In the genomic region with DNA sequence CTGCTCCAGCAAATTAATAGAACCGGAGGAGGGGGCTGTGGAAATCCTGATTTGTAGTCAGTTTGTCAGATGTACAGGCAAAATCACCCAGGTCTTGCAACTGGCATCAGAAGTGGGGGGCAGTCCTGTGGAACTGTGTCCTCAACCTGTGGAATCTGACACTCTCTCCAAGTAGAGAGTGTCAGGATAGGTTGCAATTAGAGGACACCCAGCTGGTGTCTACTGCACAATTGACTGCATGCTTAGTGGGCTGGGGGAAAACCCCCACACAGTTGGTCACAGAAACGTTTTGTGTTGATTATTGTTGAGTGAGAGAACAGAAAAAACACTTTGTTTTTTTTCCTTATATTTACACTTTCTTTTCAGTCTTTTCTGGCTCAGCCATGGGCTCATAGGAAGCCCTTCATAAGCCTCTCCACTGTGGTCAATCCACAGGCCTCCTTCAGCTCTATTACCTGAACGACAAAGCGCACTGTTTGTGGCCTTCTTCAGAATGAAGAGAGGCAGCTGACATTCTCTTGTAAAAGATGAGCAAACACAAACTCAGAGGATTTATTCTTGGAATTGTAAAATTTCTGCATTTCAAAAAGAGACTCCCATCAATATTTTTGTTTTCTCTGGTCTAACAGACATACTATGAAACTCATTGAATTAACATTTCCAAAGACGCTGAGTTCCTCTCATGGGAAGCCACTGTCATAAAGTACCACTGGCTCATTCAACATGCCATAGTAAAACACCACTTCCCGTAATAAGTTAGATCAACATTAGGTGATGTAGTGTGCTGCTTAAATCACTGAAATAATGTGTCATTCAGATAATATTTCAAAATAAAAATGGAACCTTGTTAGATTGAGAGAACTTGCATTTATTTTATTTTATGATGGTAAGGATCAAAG, we compare ENCODE assay signal across 18 cellular contexts.
DNase-seq lines count a peak whose midpoint lies in the region; ATAC-seq, FAIRE-seq and TF ChIP-seq lines count a peak whose summit lies in the region.
"Had no signal": no experiment of that assay in that cellular context is flagged by ENCODE, and none has a peak within 500 bp of the region (broad histone marks: within the 10 kb centered on the region; RNA-seq: fewer than 3 reads in every experiment).

No MANE protein-coding gene starts in this region.

- peaks cover 11 to 26% of the 10 kb centered on the region in 2 donors for H3K9me3 Mint-ChIP-seq in stimulated activated naive CD8-positive, alpha-beta T cell treated with anti-CD3 and anti-CD28 coated beads, Interleukin-15, amount 100 ng/mL, for 72 hours

- H3K4me3 ChIP-seq in PC-9 = no peak overlapping the region
- no peak overlapping the region for H3K4me3 ChIP-seq in endothelial cell of umbilical vein (replicated peaks in 1 of 3; ENCODE audit: insufficient read depth in 1 of 3, low read depth in 1 of 3, low read length in 3 of 3)
- no peak overlapping the region for H3K4me3 ChIP-seq in thoracic aorta

- H2AFZ ChIP-seq in PC-9 (no peak overlapping the region), endothelial cell of umbilical vein (ENCODE audit: low read depth, low read length) (no peak overlapping the region)

- TF ChIP-seq CTCF in PC-9 (conservative IDR thresholded peaks at IDR 0.05) (no peak), endothelial cell of umbilical vein (IDR thresholded peaks at IDR 0.05; ENCODE audit: extremely low read depth in 1 of 2, insufficient read depth in 1 of 2, low read depth in 1 of 2, low read length in 2 of 2) (no peak), thoracic aorta (IDR thresholded peaks at IDR 0.05) (no peak), GM20000 (IDR thresholded peaks at IDR 0.05; ENCODE audit: extremely low read depth, missing control alignments) (no peak)

- no peaks in the 10 kb centered on the region for H4K20me1 ChIP-seq in PC-9 (ENCODE audit: insufficient read depth)
- no peaks in the 10 kb centered on the region for H4K20me1 ChIP-seq in endothelial cell of umbilical vein (replicated peaks; ENCODE audit: control insufficient read depth, extremely low read depth, insufficient read depth, low read length)

- CTCF ChIA-PET in PC-9 (lab: Charles Lee) (no interaction called here), endothelial cell of umbilical vein (lab: Charles Lee) (interaction anchor here (0.8 to 1.9 kb wide), 4 partner anchors 10 to 203 kb away, joined by 3 to 8 read pairs (median 4); no protein-coding TSS in a partner anchor)

- intact Hi-C loops in PC-9 (cut with micrococcal nuclease; ENCODE audit: unreplicated experiment) = no loop called here
- intact Hi-C loops in endothelial cell of umbilical vein (cut with micrococcal nuclease) = loop anchor here (1.0 to 5.0 kb wide), 9 partner anchors 11 to 553 kb away; partner anchors contain the start of gene RFX3

- H3K4me3 Mint-ChIP-seq in stimulated activated naive CD8-positive, alpha-beta T cell treated with anti-CD3 and anti-CD28 coated beads, Interleukin-15, amount 100 ng/mL, for 72 hours = no peak overlapping the region

- peaks cover 23% of the 10 kb centered on the region for H3K4me1 ChIP-seq in PC-9 (replicated peaks; ENCODE audit: insufficient read depth)
- H3K4me1 ChIP-seq in endothelial cell of umbilical vein (ENCODE audit: control insufficient read depth, extremely low read depth, insufficient read depth, low read length) = peaks cover 23% of the 10 kb centered on the region
- peaks cover 6 to 22% of the 10 kb centered on the region in 2 donors for H3K4me1 ChIP-seq in thoracic aorta (ENCODE audit: control insufficient read depth in 1 of 2, low read depth in 2 of 2)

- H3K27ac ChIP-seq in PC-9 (peak overlapping the region; percentile 95), endothelial cell of umbilical vein (ENCODE audit: insufficient read depth, low read depth, low read length) (peak overlapping the region; percentile 56), thoracic aorta (peak overlapping the region; percentile 5 to 19)
- H3K27ac ChIP-seq: HL-60, KMS-11 had no signal

- peaks cover 16% of the 10 kb centered on the region for H3F3A ChIP-seq in PC-9 (ENCODE audit: insufficient read depth, low read depth)

- no peak for TF ChIP-seq POLR2A in endothelial cell of umbilical vein (IDR thresholded peaks at IDR 0.05; ENCODE audit: low read depth, low read length)

- no TSS peak for BruUV-seq in PC-9 (replicated peaks; lab: Mats Ljungman, UMichigan)
- no TSS peak for BruUV-seq in endothelial cell of umbilical vein (replicated peaks; lab: Mats Ljungman, UMichigan)

- H3K27me3 ChIP-seq in PC-9 (ENCODE audit: insufficient read depth, low read depth) = no peaks in the 10 kb centered on the region
- H3K27me3 ChIP-seq in endothelial cell of umbilical vein (ENCODE audit: control insufficient read depth in 2 of 2, insufficient read depth in 2 of 2, low read length in 2 of 2) = peaks cover 12 to 13% of the 10 kb centered on the region in 2 experiments
- no peaks in the 10 kb centered on the region for H3K27me3 ChIP-seq in thoracic aorta (replicated peaks; ENCODE audit: insufficient read depth)

- peak overlapping the region; percentile 12 for H3K9ac ChIP-seq in endothelial cell of umbilical vein (replicated peaks; ENCODE audit: extremely low read depth, insufficient read depth, low read length)
- H3K9ac ChIP-seq: KMS-11 had no signal

- POLR2A ChIA-PET in PC-9 (lab: Charles Lee; ENCODE audit: unreplicated experiment) (no interaction called here), endothelial cell of umbilical vein (lab: Charles Lee) (no interaction called here)

- no peak overlapping the region for H3K27ac Mint-ChIP-seq in stimulated activated naive CD8-positive, alpha-beta T cell treated with anti-CD3 and anti-CD28 coated beads, Interleukin-15, amount 100 ng/mL, for 72 hours

- dilution Hi-C loops in endothelial cell of umbilical vein (cut with MboI; ENCODE audit: extremely low pct_ligation_motif_present, low sequenced_read_pairs) = no loop called here

- H3K9me3 ChIP-seq in PC-9 (ENCODE audit: insufficient read depth, low read depth) (no peaks in the 10 kb centered on the region; the same call in 1 of the 2 replicates), endothelial cell of umbilical vein (replicated peaks; ENCODE audit: control insufficient read depth, insufficient read depth, low read length) (no peaks in the 10 kb centered on the region), thoracic aorta (no peaks in the 10 kb centered on the region)

- no peaks in the 10 kb centered on the region for H3K9me2 ChIP-seq in PC-9 (ENCODE audit: insufficient read depth)

- H3K9me1 ChIP-seq in endothelial cell of umbilical vein (replicated peaks; ENCODE audit: control insufficient read depth, extremely low read depth, insufficient read depth, low read length) = no peaks in the 10 kb centered on the region

- H3K4me1 Mint-ChIP-seq in stimulated activated naive CD8-positive, alpha-beta T cell treated with anti-CD3 and anti-CD28 coated beads, Interleukin-15, amount 100 ng/mL, for 72 hours = peaks cover 5% of the 10 kb centered on the region

- H3K36me3 ChIP-seq in PC-9 (ENCODE audit: low read depth) (no peaks in the 10 kb centered on the region), endothelial cell of umbilical vein (ENCODE audit: control insufficient read depth in 2 of 2, extremely low read depth in 1 of 2, insufficient read depth in 2 of 2, low read length in 2 of 2) (no peaks in the 10 kb centered on the region), thoracic aorta (no peaks in the 10 kb centered on the region)

- H3K79me2 ChIP-seq in PC-9 (ENCODE audit: low read depth) = no peaks in the 10 kb centered on the region
- no peaks in the 10 kb centered on the region for H3K79me2 ChIP-seq in endothelial cell of umbilical vein (ENCODE audit: control insufficient read depth, insufficient read depth, low read length)

- peak; percentile 35 for FAIRE-seq in endothelial cell of umbilical vein (lab: Jason Lieb, UNC)
- FAIRE-seq: small intestine had no signal

- no peaks in the 10 kb centered on the region for H3K27me3 Mint-ChIP-seq in stimulated activated naive CD8-positive, alpha-beta T cell treated with anti-CD3 and anti-CD28 coated beads, Interleukin-15, amount 100 ng/mL, for 72 hours

- no peak for DNase-seq in stimulated activated naive CD8-positive, alpha-beta T cell treated with anti-CD3 and anti-CD28 coated beads, Interleukin-15, amount 100 ng/mL, for 72 hours
- no peak for DNase-seq in stimulated activated naive CD8-positive, alpha-beta T cell treated with anti-CD3 and anti-CD28 coated beads, Interleukin-15, Interleukin-2, amounts not matched to agents 100 U/mL and 50 U/mL, for 24 hours
- DNase-seq in PC-9 (no peak), endothelial cell of umbilical vein (ENCODE audit: low read depth, low spot score) (no peak), thoracic aorta (ENCODE audit: low spot score) (no peak), GM20000 (ENCODE audit: low spot score) (no peak), SK-N-DZ (ENCODE audit: low spot score) (no peak)
- DNase-seq: NCI-H1105; NCI-H2171; NCI-H748 treated with DMSO at 0.1 percent for 48 hours; posterior cingulate gyrus; Right ventricle myocardium superior; small intestine; stimulated activated CD4-positive, alpha-beta T cell treated with anti-CD3 and anti-CD28 coated beads, Interleukin-4, amount 100 ng/mL, for 4 hours; stimulated activated CD8-positive, alpha-beta memory T cell treated with anti-CD3 and anti-CD28 coated beads, Interleukin-4, amount 100 ng/mL, for 48 hours had no signal

- peak; percentile 49 for ATAC-seq in stimulated activated naive CD8-positive, alpha-beta T cell treated with anti-CD3 and anti-CD28 coated beads, Interleukin-15, amount 100 ng/mL, for 72 hours
- ATAC-seq in stimulated activated naive CD8-positive, alpha-beta T cell treated with anti-CD3 and anti-CD28 coated beads, Interleukin-15, Interleukin-2, amounts not matched to agents 100 U/mL and 50 U/mL, for 24 hours = no peak
- ATAC-seq in thoracic aorta (ENCODE audit: insufficient number of reproducible peaks, low FRiP score, low read depth) (no peak), GM21367 (IDR thresholded peaks at IDR 0.05; ENCODE audit: unreplicated experiment) (no peak)

- H3K4me2 ChIP-seq in PC-9 (0 out of 2 replicates have a peak overlapping the region, but pooled peaks have one; percentile 12), endothelial cell of umbilical vein (ENCODE audit: insufficient read depth, low read length) (peak overlapping the region; percentile 21)
- H3K4me2 ChIP-seq: KMS-11 had no signal

TF ChIP-seq in endothelial cell of umbilical vein, 7 proteins besides CTCF, POLR2A, EP300 and RAD21:
- no peak for TF ChIP-seq MYC (IDR thresholded peaks at IDR 0.05; ENCODE audit: low read depth, low read length)
- TF ChIP-seq JUN (IDR thresholded peaks at IDR 0.05; ENCODE audit: borderline replicate concordance, insufficient read depth, insufficient read length, low read depth) = no peak
- no peak for TF ChIP-seq EZH2 (IDR thresholded peaks at IDR 0.05; ENCODE audit: borderline replicate concordance, low read depth, low read length, severe bottlenecking)
- TF ChIP-seq POLR2AphosphoS5 (IDR thresholded peaks at IDR 0.05; ENCODE audit: insufficient read depth, low read depth, low read length) = no peak

Comparison
In these comparisons a context has a peak if more than half of its experiments do, and no peak if none do; other contexts are left out.
1. H3K27ac ChIP-seq: peak in every context shown above with its lines; median percentile 95 in PC-9; 56 in endothelial cell of umbilical vein; 12 in thoracic aorta.